ENCODE assay signal across 9 cellular contexts in genomic region chr2:168712053-168712452, GRCh38.
DNase-seq lines count a peak whose midpoint lies in the region; ATAC-seq and TF ChIP-seq lines count a peak whose summit lies in the region.
"Had no signal": no experiment of that assay in that cellular context is flagged by ENCODE, and none has a peak within 500 bp of the region (broad histone marks: within the 10 kb centered on the region; RNA-seq: fewer than 3 reads in every experiment).

No MANE protein-coding gene starts in this region.

- no peak for TF ChIP-seq POLR2A in erythroblast (IDR thresholded peaks at IDR 0.05; ENCODE audit: low read length)

- DNase-seq in erythroblast (lab: John Stamatoyannopoulos, UW) (peak; percentile 14 to 54), NCI-H524 treated with DMSO at 0.1 percent for 48 hours (lab: John Stamatoyannopoulos, UW) (no peak), mucosa of gallbladder (ENCODE audit: low spot score) (no peak)
- DNase-seq in stimulated activated CD4-positive, alpha-beta T cell treated with anti-CD3 and anti-CD28 coated beads, Interleukin-4, amount 100 ng/mL, for 4 hours, result no peak
- no peak for DNase-seq in stimulated activated CD4-positive, alpha-beta T cell treated with anti-CD3 and anti-CD28 coated beads, Interleukin-2, amount 100 ng/mL, for 24 hours
- DNase-seq: tibial artery had no signal

- ATAC-seq in GM18502 (IDR thresholded peaks at IDR 0.05; ENCODE audit: poor library complexity, unreplicated experiment) (peak; percentile 98), GM21528 (IDR thresholded peaks at IDR 0.05; ENCODE audit: low FRiP score, unreplicated experiment) (peak; percentile 99), HG03439 (IDR thresholded peaks at IDR 0.05; ENCODE audit: unreplicated experiment) (peak; percentile 97)

Comparison
In these comparisons a context has a peak if more than half of its experiments do, and no peak if none do; other contexts are left out.
1. DNase-seq: peak in erythroblast (2 of 2); none in NCI-H524 treated with DMSO at 0.1 percent for 48 hours (single experiment), stimulated activated CD4-positive, alpha-beta T cell treated with anti-CD3 and anti-CD28 coated beads, Interleukin-4, amount 100 ng/mL, for 4 hours (0 of 2), stimulated activated CD4-positive, alpha-beta T cell treated with anti-CD3 and anti-CD28 coated beads, Interleukin-2, amount 100 ng/mL, for 24 hours (0 of 2) and mucosa of gallbladder (single experiment).
2. Peak in every context shown above with its lines, with median percentiles within 50 percentile points of each other: ATAC-seq.